Comparison of ENCODE assay signal across 31 cellular contexts in the genomic region with DNA sequence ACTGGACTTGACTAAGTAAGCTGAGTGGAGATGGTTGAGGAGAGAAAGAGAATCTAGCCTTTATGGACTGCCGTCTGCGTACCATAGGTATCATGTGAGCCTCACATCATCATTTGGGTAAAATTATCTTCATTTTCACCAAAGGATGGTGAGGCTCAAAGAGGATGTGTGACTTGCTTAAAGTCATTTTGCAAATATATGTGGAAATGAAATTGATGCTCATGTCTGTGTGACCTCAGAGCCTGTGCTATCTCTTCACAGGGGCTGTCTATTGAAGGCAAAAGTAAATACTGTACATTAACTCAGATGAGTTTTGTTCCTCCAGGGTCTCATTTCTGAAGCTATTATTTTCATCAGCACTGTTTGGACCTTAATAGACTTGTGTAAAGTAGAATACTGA.
"Had no signal": no experiment of that assay in that cellular context is flagged by ENCODE, and none has a peak within 500 bp of the region (broad histone marks: within the 10 kb centered on the region; RNA-seq: fewer than 3 reads in every experiment).

No MANE protein-coding gene starts in this region.

- ATAC-seq: activated CD8-positive, alpha-beta memory T cell treated with anti-CD3 and anti-CD28 coated beads, Interleukin-2, amount 10 ng/mL, durations not matched to agents 7 days and 5 days; activated naive CD8-positive, alpha-beta T cell treated with anti-CD3 and anti-CD28 coated beads, Interleukin-2, amount 50 U/mL, for 24 hours had no signal

- H3K36me3 ChIP-seq: WERI-Rb-1 had no signal

- H3K9me3 Mint-ChIP-seq: activated CD4-positive, alpha-beta memory T cell treated with anti-CD3 and anti-CD28 coated beads, Interleukin-2, amount 10 ng/mL, durations not matched to agents 7 days and 5 days; activated naive CD4-positive, alpha-beta T cell treated with anti-CD3 and anti-CD28 coated beads, Interleukin-2, amount 10 ng/mL, durations not matched to agents 7 days and 5 days; activated naive CD8-positive, alpha-beta T cell treated with anti-CD3 and anti-CD28 coated beads, Interleukin-2, amount 50 U/mL, for 24 hours; brain had no signal

- DNase-seq: activated CD4-positive, alpha-beta memory T cell treated with anti-CD3 and anti-CD28 coated beads, Interleukin-2, amount 10 ng/mL, durations not matched to agents 7 days and 5 days; activated CD4-positive, alpha-beta T cell treated with anti-CD3 and anti-CD28 coated beads for 1 hour; activated CD4-positive, alpha-beta T cell treated with anti-CD3 and anti-CD28 coated beads for 48 hours; activated CD4-positive, CD25-positive, alpha-beta regulatory T cell; activated CD8-positive, alpha-beta memory T cell treated with anti-CD3 and anti-CD28 coated beads for 24 hours; activated CD8-positive, alpha-beta memory T cell treated with anti-CD3 and anti-CD28 coated beads, Interleukin-2, amount 10 ng/mL, durations not matched to agents 7 days and 5 days; activated CD8-positive, alpha-beta memory T cell treated with anti-CD3 and anti-CD28 coated beads, Interleukin-2, amount 50 U/mL, for 48 hours; activated effector memory CD4-positive, alpha-beta T cell treated with Interleukin-2 at 50 U/mL for 16 hours; activated naive CD4-positive, alpha-beta T cell treated with anti-CD3 and anti-CD28 coated beads, Interleukin-2, amount 10 ng/mL, durations not matched to agents 7 days and 5 days; activated naive CD8-positive, alpha-beta T cell treated with anti-CD3 and anti-CD28 coated beads, Interleukin-2, amount 50 U/mL, for 24 hours; activated T-cell treated with anti-CD3 and anti-CD28 coated beads, Interleukin-2, amount 50 U/mL, for 48 hours; anterior cingulate cortex; cerebellar nuclear complex; NCI-H1105; NCI-H1417 treated with DMSO at 0.1 percent for 48 hours; NCI-H187 treated with DMSO at 0.1 percent for 48 hours; NCI-H2081; NCI-H226; NCI-H446 treated with DMSO at 0.1 percent for 48 hours; NCI-H524; NK-92 treated with Interleukin-12 subunit alpha and Interleukin-12 subunit beta, amount 100 ng/mL, for 24 hours; OCI-M1; Right ventricle myocardium superior; SW 1271; T-helper 1 cell; T-helper 2 cell; T-helper 9 cell; WERI-Rb-1 had no signal

- H3K27ac Mint-ChIP-seq: activated CD4-positive, alpha-beta memory T cell treated with anti-CD3 and anti-CD28 coated beads, Interleukin-2, amount 10 ng/mL, durations not matched to agents 7 days and 5 days; activated CD8-positive, alpha-beta memory T cell treated with anti-CD3 and anti-CD28 coated beads, Interleukin-2, amount 10 ng/mL, durations not matched to agents 7 days and 5 days; activated naive CD4-positive, alpha-beta T cell treated with anti-CD3 and anti-CD28 coated beads, Interleukin-2, amount 10 ng/mL, durations not matched to agents 7 days and 5 days; activated naive CD8-positive, alpha-beta T cell; activated naive CD8-positive, alpha-beta T cell treated with anti-CD3 and anti-CD28 coated beads, Interleukin-2, amount 50 U/mL, for 24 hours; brain had no signal

- H3K27me3 Mint-ChIP-seq: activated CD4-positive, alpha-beta memory T cell treated with anti-CD3 and anti-CD28 coated beads, Interleukin-2, amount 10 ng/mL, durations not matched to agents 7 days and 5 days; activated CD8-positive, alpha-beta memory T cell treated with anti-CD3 and anti-CD28 coated beads, Interleukin-2, amount 10 ng/mL, durations not matched to agents 7 days and 5 days; activated naive CD4-positive, alpha-beta T cell treated with anti-CD3 and anti-CD28 coated beads, Interleukin-2, amount 10 ng/mL, durations not matched to agents 7 days and 5 days; activated naive CD8-positive, alpha-beta T cell; activated naive CD8-positive, alpha-beta T cell treated with anti-CD3 and anti-CD28 coated beads, Interleukin-2, amount 50 U/mL, for 24 hours; brain had no signal

- H3K4me1 Mint-ChIP-seq: activated CD4-positive, alpha-beta memory T cell treated with anti-CD3 and anti-CD28 coated beads, Interleukin-2, amount 10 ng/mL, durations not matched to agents 7 days and 5 days; activated CD8-positive, alpha-beta memory T cell treated with anti-CD3 and anti-CD28 coated beads, Interleukin-2, amount 10 ng/mL, durations not matched to agents 7 days and 5 days; activated naive CD4-positive, alpha-beta T cell treated with anti-CD3 and anti-CD28 coated beads, Interleukin-2, amount 10 ng/mL, durations not matched to agents 7 days and 5 days; activated naive CD8-positive, alpha-beta T cell treated with anti-CD3 and anti-CD28 coated beads, Interleukin-2, amount 50 U/mL, for 24 hours; brain had no signal

- H3K27ac ChIP-seq: WERI-Rb-1 had no signal

- H3K4me3 Mint-ChIP-seq: activated CD4-positive, alpha-beta memory T cell treated with anti-CD3 and anti-CD28 coated beads, Interleukin-2, amount 10 ng/mL, durations not matched to agents 7 days and 5 days; activated CD8-positive, alpha-beta memory T cell treated with anti-CD3 and anti-CD28 coated beads, Interleukin-2, amount 10 ng/mL, durations not matched to agents 7 days and 5 days; activated naive CD4-positive, alpha-beta T cell treated with anti-CD3 and anti-CD28 coated beads, Interleukin-2, amount 10 ng/mL, durations not matched to agents 7 days and 5 days; activated naive CD8-positive, alpha-beta T cell; activated naive CD8-positive, alpha-beta T cell treated with anti-CD3 and anti-CD28 coated beads, Interleukin-2, amount 50 U/mL, for 24 hours; brain had no signal

- FAIRE-seq: bronchial epithelial cell had no signal
